1 cellular context compared by ENCODE assay signal in the genomic region with DNA sequence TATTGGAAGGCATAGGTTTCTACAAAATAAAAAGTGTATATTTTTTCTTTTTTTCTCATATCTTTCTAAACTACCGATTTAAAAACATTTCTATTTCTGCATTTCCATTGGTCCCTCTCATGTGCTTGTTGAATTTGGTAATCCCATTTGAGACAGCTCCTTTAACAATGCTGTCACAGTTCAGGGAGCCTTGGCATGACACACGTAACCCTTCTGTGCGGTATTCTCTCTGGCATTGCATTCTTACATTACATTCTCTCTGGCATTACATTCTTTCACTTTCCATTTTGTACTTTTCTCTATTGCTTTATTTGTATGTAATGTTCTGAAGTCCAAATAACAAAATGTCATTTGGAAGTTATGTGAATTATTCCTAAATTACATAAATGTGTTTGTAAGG.
TF ChIP-seq lines count a peak whose summit lies in the region.

No MANE protein-coding gene starts in this region.

TF ChIP-seq in GM23338, 12 proteins besides CTCF, POLR2A, EP300 and RAD21 (continued from another document):
- TF ChIP-seq REST (IDR thresholded peaks at IDR 0.05; ENCODE audit: unreplicated experiment): no peak
